In the genomic region with DNA sequence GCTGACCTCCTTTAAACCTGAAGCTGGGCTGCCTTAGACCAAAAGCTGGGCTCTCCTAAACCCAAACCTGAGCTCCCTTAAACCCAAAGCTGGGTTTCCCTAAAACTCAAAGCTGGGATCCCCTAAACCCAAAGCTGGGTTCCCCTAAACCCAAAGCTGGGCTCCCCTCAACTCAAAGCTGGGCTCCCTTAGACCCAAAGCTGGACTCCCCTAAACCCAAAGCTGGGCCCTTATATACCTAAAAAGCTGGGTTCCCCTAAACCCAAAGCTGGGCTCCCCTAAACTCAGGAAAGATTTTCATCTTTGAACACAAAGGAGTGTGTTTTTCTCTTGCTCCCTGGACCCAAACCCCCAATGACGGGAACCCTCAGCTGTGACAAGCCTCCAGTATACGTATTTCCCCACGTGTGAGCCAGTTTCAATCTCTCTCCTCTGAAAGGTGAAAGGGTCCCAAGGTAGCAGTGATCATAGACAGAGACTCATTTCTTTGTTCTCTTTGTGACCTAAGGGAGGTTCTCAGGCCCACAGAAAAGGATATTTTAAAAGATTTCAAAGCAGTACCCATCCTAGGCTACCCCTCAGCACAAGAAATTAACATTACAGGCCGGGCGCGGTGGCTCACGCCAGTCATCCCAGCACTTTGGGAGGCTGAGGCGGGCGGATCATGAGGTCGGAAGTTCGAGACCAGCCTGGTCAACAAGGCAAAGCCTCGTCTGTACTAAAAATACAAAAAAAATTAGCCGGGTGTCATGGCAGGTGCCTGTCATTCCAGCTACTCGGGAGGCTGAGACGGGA, we compare ENCODE assay signal across 8 cellular contexts. TPM values are rescaled to one million over a fixed set of nuclear protein-coding genes. Genes with fewer than 3 reads are reported as not detected.
DNase-seq lines count a peak whose midpoint lies in the region; ATAC-seq, FAIRE-seq and TF ChIP-seq lines count a peak whose summit lies in the region.

No MANE protein-coding gene starts in this region.

- H3K27me3 Mint-ChIP-seq in immature natural killer cell (ENCODE audit: low read depth in 3 of 3): peaks cover 26 to 46% (median 30%) of the 10 kb centered on the region in 3 donors
- H3K27me3 Mint-ChIP-seq in Calu3 (ENCODE audit: unreplicated experiment): no peaks in the 10 kb centered on the region

- CTCF ChIA-PET in Calu3 (lab: Charles Lee): no interaction called here

- H3K36me3 Mint-ChIP-seq in immature natural killer cell (peaks cover 22 to 48% (median 25%) of the 10 kb centered on the region in 3 donors), Calu3 (ENCODE audit: insufficient read depth, unreplicated experiment) (peaks cover 8% of the 10 kb centered on the region)

- BruUV-seq in Calu3 (replicated peaks; lab: Mats Ljungman, UMichigan): no TSS peak

- DNase-seq in immature natural killer cell: no peak
- DNase-seq in Calu3: no peak
- DNase-seq in HCEC 1CT: no peak
- no peak for DNase-seq in frontal cortex (ENCODE audit: low spot score in 2 of 2)
- DNase-seq in NCI-H2171 treated with DMSO at 0.1 percent for 48 hours (lab: John Stamatoyannopoulos, UW): no peak

- intact Hi-C loops in Calu3 (cut with micrococcal nuclease; ENCODE audit: unreplicated experiment): no loop called here

- no peak for FAIRE-seq in frontal cortex (lab: Jason Lieb, UNC)

- peak; percentile 58 for ATAC-seq in GM18502 (IDR thresholded peaks at IDR 0.05; ENCODE audit: poor library complexity, unreplicated experiment)
- ATAC-seq in GM21526 (IDR thresholded peaks at IDR 0.05; ENCODE audit: low FRiP score, unreplicated experiment): peak; percentile 53
- peak; percentile 48 for ATAC-seq in HG03460 (IDR thresholded peaks at IDR 0.05; ENCODE audit: unreplicated experiment)

- TF ChIP-seq CTCF in Calu3 (IDR thresholded peaks at IDR 0.05; ENCODE audit: unreplicated experiment): no peak

- H3K9me3 Mint-ChIP-seq in immature natural killer cell: no peaks in the 10 kb centered on the region
- no peaks in the 10 kb centered on the region for H3K9me3 Mint-ChIP-seq in Calu3 (ENCODE audit: low read depth, unreplicated experiment)

- H3K27ac Mint-ChIP-seq in immature natural killer cell: peak overlapping the region in 5 of 6 donors; percentile 85 to 97 (median 93)
- H3K27ac Mint-ChIP-seq in Calu3 (ENCODE audit: unreplicated experiment): no peak overlapping the region

- H3K4me1 Mint-ChIP-seq in immature natural killer cell (peaks cover 72 to 83% of the 10 kb centered on the region in 2 donors), Calu3 (ENCODE audit: low read depth, unreplicated experiment) (no peaks in the 10 kb centered on the region)

- peak overlapping the region; percentile 13 to 67 (median 49) for H3K4me3 Mint-ChIP-seq in immature natural killer cell
- H3K4me3 Mint-ChIP-seq in Calu3 (ENCODE audit: low read depth, unreplicated experiment): no peak overlapping the region

RNA-seq across cellular contexts. Expression of gene ASMTL, which starts 31.3 kb away (rescaled TPM):
- polyA plus RNA-seq in immature natural killer cell: 10 to 100 TPM; 58.1 to 68.6 (median 67.1) TPM
- total RNA-seq in Calu3 (2022) (14.4 and 18.0 TPM in 2 replicates), frontal cortex (10.6 TPM)

RNA-seq across cellular contexts. Expression of gene P2RY8, which starts 52.9 kb away (rescaled TPM):
- 100 to 1,000 TPM in 2 of 3 donors, 10 to 100 TPM in 1; 96.8 to 232 (median 119) TPM for polyA plus RNA-seq in immature natural killer cell
- 0.07 TPM in 1 of 2 replicates, not detected in the other for total RNA-seq in Calu3 (2022)
- under 0.01 TPM for total RNA-seq in frontal cortex
